In genomic region chr4:20700007-20700761, GRCh38 we compare ENCODE assay signal across 1 cellular context.
TF ChIP-seq lines count a peak whose summit lies in the region.

TSS of gene PACRGL (plus strand) at chr4:20700458. CDS start at chr4:20704482, 4,024 bp downstream.

TF ChIP-seq in HCT116, 20 proteins besides CTCF, POLR2A, EP300 and RAD21 (continued from another document):
- no peak for TF ChIP-seq FOSL1 (IDR thresholded peaks at IDR 0.05; ENCODE audit: low read depth)
- TF ChIP-seq, protein P1, sequence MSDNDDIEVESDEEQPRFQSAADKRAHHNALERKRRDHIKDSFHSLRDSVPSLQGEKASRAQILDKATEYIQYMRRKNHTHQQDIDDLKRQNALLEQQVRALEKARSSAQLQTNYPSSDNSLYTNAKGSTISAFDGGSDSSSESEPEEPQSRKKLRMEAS (IDR thresholded peaks at IDR 0.05): peak; percentile 98
- TF ChIP-seq EGR1 (IDR thresholded peaks at IDR 0.05; ENCODE audit: low read depth): peak; percentile 25; the same call in 1 of the 2 replicates
- no peak for TF ChIP-seq EZH2 (IDR thresholded peaks at IDR 0.05)
- no peak for TF ChIP-seq CEBPB (IDR thresholded peaks at IDR 0.05; ENCODE audit: low read depth)
